8 cellular contexts compared by ENCODE assay signal in genomic region chr2:28958689-28959088, GRCh38. TPM values are rescaled to one million over a fixed set of nuclear protein-coding genes. Genes with fewer than 3 reads are reported as not detected.
DNase-seq lines count a peak whose midpoint lies in the region; ATAC-seq and FAIRE-seq lines count a peak whose summit lies in the region.

No MANE protein-coding gene starts in this region.

- peak in 2 of 3 donors; percentile 7 to 62 for DNase-seq in stimulated activated CD4-positive, alpha-beta T cell treated with anti-CD3 and anti-CD28 coated beads, Interleukin-12 subunit alpha, Interleukin-12 subunit beta, amount 100 ng/mL, for 48 hours (ENCODE audit: low read depth in 2 of 3, low spot score in 1 of 3)
- DNase-seq in stimulated activated CD4-positive, alpha-beta T cell treated with anti-CD3 and anti-CD28 coated beads, Interleukin-4, amount 100 ng/mL, for 1 hour, result no peak
- DNase-seq in NCI-H1092 treated with DMSO at 0.1 percent for 48 hours (lab: John Stamatoyannopoulos, UW) (peak; percentile 69), SJCRH30 (peak; percentile 89 to 95), brain pericyte (ENCODE audit: low read depth, low spot score) (peak; percentile 58), iPS-NIHi11 (ENCODE audit: low spot score) (peak; percentile 78), small intestine (peak; percentile 70)

- FAIRE-seq in small intestine (lab: Jason Lieb, UNC), result no peak

- no peak overlapping the region for H3K27ac ChIP-seq in SJCRH30
- H3K27ac ChIP-seq in small intestine (ENCODE audit: low read depth in 1 of 2, low read length in 1 of 2), result no peak overlapping the region

- H3K36me3 ChIP-seq in SJCRH30 (no peaks in the 10 kb centered on the region), small intestine (ENCODE audit: control insufficient read depth in 2 of 2, insufficient read depth in 2 of 2, low read length in 2 of 2) (no peaks in the 10 kb centered on the region)

- H3K9me3 ChIP-seq in SJCRH30 (replicated peaks) (no peaks in the 10 kb centered on the region), small intestine (ENCODE audit: control insufficient read depth, low read depth) (no peaks in the 10 kb centered on the region)

- ATAC-seq in HG03025 (IDR thresholded peaks at IDR 0.05; ENCODE audit: low FRiP score, unreplicated experiment), result no peak

- WGBS in small intestine, 3 donors, result 19 to 22% (median 22%) methylated on average over 9 of the region's 9 CpGs

- H3K4me3 ChIP-seq in SJCRH30, result no peak overlapping the region
- no peak overlapping the region for H3K4me3 ChIP-seq in small intestine (ENCODE audit: low read depth in 1 of 2, low read length in 2 of 2)

- no peaks in the 10 kb centered on the region for H3K27me3 ChIP-seq in SJCRH30
- H3K27me3 ChIP-seq in small intestine (ENCODE audit: control insufficient read depth in 2 of 2, insufficient read depth in 2 of 2, low read length in 2 of 2), result no peaks in the 10 kb centered on the region

- H3K4me1 ChIP-seq in SJCRH30, result no peaks in the 10 kb centered on the region
- no peaks in the 10 kb centered on the region for H3K4me1 ChIP-seq in small intestine (ENCODE audit: control insufficient read depth in 2 of 2, insufficient read depth in 1 of 2, low read depth in 1 of 2, low read length in 1 of 2)

RNA-seq across cellular contexts. Expression of gene TOGARAM2, which starts 22.4 kb away (rescaled TPM):
- total RNA-seq in SJCRH30 (2014; rRNA removed; shearing (Covaris generic)), result 0.41 and 0.73 TPM in 2 replicates
- 1 to 10 TPM in 1 of 3 donors, under 1 TPM in 2; under 0.01 to 1.1 (median 0.66) TPM for polyA plus RNA-seq in small intestine
